Comparison of ENCODE assay signal across 9 cellular contexts in the genomic region with DNA sequence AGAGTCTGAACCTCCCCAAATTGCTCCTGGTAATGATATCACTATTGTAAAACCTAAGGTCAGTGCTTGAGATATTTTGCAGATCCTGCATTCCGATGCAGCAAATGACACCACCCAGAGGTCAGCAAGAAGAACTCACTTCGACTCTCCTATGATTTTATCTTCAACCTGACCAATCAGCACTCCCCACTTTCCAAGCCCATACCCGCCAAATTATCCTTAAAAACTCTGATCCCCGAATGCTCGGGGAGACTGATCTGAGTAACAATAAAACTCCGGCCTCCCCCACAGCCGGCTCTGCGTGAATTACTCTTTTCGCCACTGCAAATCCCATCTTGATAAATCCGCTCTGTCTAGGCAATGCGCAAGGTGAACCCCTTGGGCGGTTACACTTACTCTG. TPM values are rescaled to one million over a fixed set of nuclear protein-coding genes. Genes with fewer than 3 reads are reported as not detected.
DNase-seq lines count a peak whose midpoint lies in the region; ATAC-seq and TF ChIP-seq lines count a peak whose summit lies in the region.
"Had no signal": no experiment of that assay in that cellular context is flagged by ENCODE, and none has a peak within 500 bp of the region (broad histone marks: within the 10 kb centered on the region; RNA-seq: fewer than 3 reads in every experiment).

No MANE protein-coding gene starts in this region.

- no peak overlapping the region for H3K27ac ChIP-seq in PC-3 (ENCODE audit: low read length)
- peak overlapping the region; percentile 95 to 96 for H3K27ac ChIP-seq in prostate gland

- no peak for TF ChIP-seq POLR2A in prostate gland (IDR thresholded peaks at IDR 0.05)

- intact Hi-C loops in activated CD4-positive, alpha-beta T cell treated with anti-CD3 and anti-CD28 coated beads, Interleukin-2, amount 10 ng/mL, durations not matched to agents 24 days and 14 days (cut with micrococcal nuclease): loop anchor here (2.0 to 5.0 kb wide), 2 partner anchors 120 to 189 kb away; a partner anchor contains a TSS
- intact Hi-C loops in PC-3 (cut with micrococcal nuclease) (loop anchor here (1.0 to 5.0 kb wide), 2 partner anchors 125 to 130 kb away; no protein-coding TSS in a partner anchor), prostate gland (cut with DNase I) (no loop called here)

- 2% methylated on average over 12 of the region's 12 CpGs for WGBS in prostate gland

- TF ChIP-seq CTCF in PC-3 (conservative IDR thresholded peaks at IDR 0.05; ENCODE audit: low read depth, low read length) (peak; percentile 54; the same call in 1 of the 2 replicates), prostate gland (IDR thresholded peaks at IDR 0.05) (peak in 1 of 4 experiments; percentile 36)

- no peaks in the 10 kb centered on the region for H3K9me3 Mint-ChIP-seq in activated CD4-positive, alpha-beta T cell treated with anti-CD3 and anti-CD28 coated beads, Interleukin-2, amount 10 ng/mL, durations not matched to agents 24 days and 14 days

- no peaks in the 10 kb centered on the region for H3K27me3 ChIP-seq in PC-3 (ENCODE audit: low read length)
- H3K27me3 ChIP-seq in prostate gland (replicated peaks; ENCODE audit: insufficient read depth): no peaks in the 10 kb centered on the region

- H3K4me3 ChIP-seq in PC-3 (ENCODE audit: low read length) (peak overlapping the region; percentile 92), prostate gland (peak overlapping the region; percentile 82 to 95)

- H3K9ac ChIP-seq in PC-3 (ENCODE audit: low read length): peak overlapping the region; percentile 79; the same call in 1 of the 2 replicates

- peak; percentile 71 for DNase-seq in activated CD4-positive, alpha-beta T cell treated with anti-CD3 and anti-CD28 coated beads, Interleukin-2, amount 10 ng/mL, durations not matched to agents 24 days and 14 days
- DNase-seq in activated CD4-positive, alpha-beta T cell treated with anti-CD3 and anti-CD28 coated beads for 1 hour: no peak
- DNase-seq in PC-3: peak; percentile 60
- peak; percentile 57 for DNase-seq in fibroblast of gingiva (ENCODE audit: low read depth)
- DNase-seq in prostate gland (ENCODE audit: low spot score): no peak
- DNase-seq in activated effector memory CD4-positive, alpha-beta T cell treated with anti-CD3 and anti-CD28 coated beads, Interleukin-2, amount 50 U/mL, for 16 hours: no peak
- no peak for DNase-seq in 8988T
- DNase-seq in DMS79 (lab: John Stamatoyannopoulos, UW): no peak

- H3K27me3 Mint-ChIP-seq in activated CD4-positive, alpha-beta T cell treated with anti-CD3 and anti-CD28 coated beads, Interleukin-2, amount 10 ng/mL, durations not matched to agents 24 days and 14 days: peaks cover 3% of the 10 kb centered on the region
- H3K27me3 Mint-ChIP-seq: activated naive CD8-positive, alpha-beta T cell had no signal

- POLR2A ChIA-PET in PC-3 (lab: Charles Lee; ENCODE audit: unreplicated experiment): no interaction called here

- peak overlapping the region; percentile 95 for H2AFZ ChIP-seq in PC-3 (ENCODE audit: low read length)

- peaks cover 7% of the 10 kb centered on the region for H3K36me3 Mint-ChIP-seq in activated CD4-positive, alpha-beta T cell treated with anti-CD3 and anti-CD28 coated beads, Interleukin-2, amount 10 ng/mL, durations not matched to agents 24 days and 14 days (ENCODE audit: low read depth)
- H3K36me3 Mint-ChIP-seq: activated naive CD8-positive, alpha-beta T cell had no signal

- BruUV-seq in PC-3 (replicated peaks; lab: Mats Ljungman, UMichigan): no TSS peak

- H4K20me1 ChIP-seq in PC-3 (ENCODE audit: low read length): no peaks in the 10 kb centered on the region

- H3K4me3 Mint-ChIP-seq in activated CD4-positive, alpha-beta T cell treated with anti-CD3 and anti-CD28 coated beads, Interleukin-2, amount 10 ng/mL, durations not matched to agents 24 days and 14 days: no peak overlapping the region
- H3K4me3 Mint-ChIP-seq: activated naive CD8-positive, alpha-beta T cell had no signal

- H3K9me3 ChIP-seq in PC-3 (ENCODE audit: low read length) (no peaks in the 10 kb centered on the region), prostate gland (no peaks in the 10 kb centered on the region)

- H3K27ac Mint-ChIP-seq in activated CD4-positive, alpha-beta T cell treated with anti-CD3 and anti-CD28 coated beads, Interleukin-2, amount 10 ng/mL, durations not matched to agents 24 days and 14 days: no peak overlapping the region
- H3K27ac Mint-ChIP-seq: activated naive CD8-positive, alpha-beta T cell had no signal

- H3K4me2 ChIP-seq in PC-3 (ENCODE audit: low read length): peak overlapping the region; percentile 97

- H3K79me2 ChIP-seq in PC-3 (ENCODE audit: low read length): peaks cover 69% of the 10 kb centered on the region

- H3K4me1 ChIP-seq in PC-3 (ENCODE audit: insufficient read depth, low read length) (peaks cover 62% of the 10 kb centered on the region), prostate gland (replicated peaks) (peaks cover 6% of the 10 kb centered on the region)

- ATAC-seq in PC-3: no peak

- CTCF ChIA-PET in PC-3 (lab: Charles Lee): no interaction called here

- H3F3A ChIP-seq in PC-3 (ENCODE audit: low read length, unreplicated experiment): peaks cover 4% of the 10 kb centered on the region

- no peaks in the 10 kb centered on the region for H3K9me2 ChIP-seq in PC-3 (replicated peaks; ENCODE audit: low read length)

- H3K36me3 ChIP-seq in PC-3 (ENCODE audit: low read depth, low read length) (no peaks in the 10 kb centered on the region; the same call in 1 of the 2 replicates), prostate gland (no peaks in the 10 kb centered on the region)

- H3K4me1 Mint-ChIP-seq in activated CD4-positive, alpha-beta T cell treated with anti-CD3 and anti-CD28 coated beads, Interleukin-2, amount 10 ng/mL, durations not matched to agents 24 days and 14 days: peaks cover 24% of the 10 kb centered on the region

RNA-seq across cellular contexts. Expression of a gene that starts 1.2 kb away (rescaled TPM):
- total RNA-seq in activated CD4-positive, alpha-beta T cell treated with anti-CD3 and anti-CD28 coated beads, Interleukin-2, amount 10 ng/mL, durations not matched to agents 24 days and 14 days: 12.3 and 15.5 TPM in 2 replicates
- total RNA-seq in PC-3 (2014; rRNA removed) (138 and 195 TPM in 2 replicates), prostate gland (100 to 1,000 TPM; 625 to 762 TPM)

RNA-seq across cellular contexts. Expression of a gene that starts 1.6 kb away (rescaled TPM):
- 20.0 and 20.8 TPM in 2 replicates for total RNA-seq in activated CD4-positive, alpha-beta T cell treated with anti-CD3 and anti-CD28 coated beads, Interleukin-2, amount 10 ng/mL, durations not matched to agents 24 days and 14 days
- total RNA-seq in PC-3 (2014; rRNA removed): 30.1 and 32.3 TPM in 2 replicates
- total RNA-seq in prostate gland: 10 to 100 TPM; 23.5 to 25.5 TPM

Comparison
In these comparisons a context has a peak if more than half of its experiments do, and no peak if none do; other contexts are left out.
1. DNase-seq: peak in activated CD4-positive, alpha-beta T cell treated with anti-CD3 and anti-CD28 coated beads, Interleukin-2, amount 10 ng/mL, durations not matched to agents 24 days and 14 days (single experiment), PC-3 (single experiment) and fibroblast of gingiva (single experiment); none in activated CD4-positive, alpha-beta T cell treated with anti-CD3 and anti-CD28 coated beads for 1 hour (single experiment), prostate gland (single experiment), activated effector memory CD4-positive, alpha-beta T cell treated with anti-CD3 and anti-CD28 coated beads, Interleukin-2, amount 50 U/mL, for 16 hours (single experiment), 8988T (single experiment) and DMS79 (single experiment).